In the genomic region with DNA sequence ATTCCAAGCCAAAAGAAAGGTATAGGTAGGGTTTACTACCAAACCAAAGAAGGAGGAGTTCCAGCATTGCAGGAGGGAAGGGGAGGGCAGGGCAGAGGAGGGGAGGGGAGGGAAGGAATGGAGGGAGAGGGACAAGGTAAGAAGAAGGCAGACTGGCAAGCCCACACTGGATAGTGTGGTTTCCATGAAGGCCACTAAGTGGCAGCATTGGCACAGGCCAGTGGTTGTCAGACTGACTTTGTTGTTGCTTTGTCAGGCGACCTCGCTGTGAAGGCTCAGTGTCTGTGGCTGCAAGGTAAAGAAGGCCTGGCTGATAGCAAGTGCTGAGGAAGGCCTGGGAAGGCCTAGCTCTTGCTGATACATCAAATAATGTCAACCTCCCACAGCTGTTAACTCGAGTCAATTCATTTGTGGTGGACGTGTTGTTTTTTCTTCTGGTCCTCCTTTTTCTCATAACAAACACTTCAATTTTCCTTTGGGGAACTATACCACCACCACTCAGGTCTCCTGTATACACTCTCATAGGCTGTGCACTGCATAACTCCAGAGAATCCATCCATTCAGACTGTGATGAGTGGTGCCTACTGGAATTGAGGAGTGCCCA, we compare ENCODE assay signal across 8 cellular contexts. TPM values are rescaled to one million over a fixed set of nuclear protein-coding genes. Genes with fewer than 3 reads are reported as not detected.
DNase-seq lines count a peak whose midpoint lies in the region; ATAC-seq and TF ChIP-seq lines count a peak whose summit lies in the region.

No MANE protein-coding gene starts in this region.

- H4K12ac ChIP-seq in trophoblast cell (ENCODE audit: low read depth, low read length), result no peak overlapping the region

- H3K36me3 Mint-ChIP-seq in activated T-cell treated with anti-CD3 and anti-CD28 coated beads, Interleukin-2, amount 50 U/mL, for 72 hours (ENCODE audit: insufficient read depth in 2 of 2), result no peaks in the 10 kb centered on the region

- H3K79me2 ChIP-seq in trophoblast cell (ENCODE audit: control insufficient read depth, insufficient read depth, low read length, poor library complexity), result no peaks in the 10 kb centered on the region

- no peak overlapping the region for H2BK120ac ChIP-seq in trophoblast cell (ENCODE audit: insufficient read depth, low read length, poor library complexity)

- no peaks in the 10 kb centered on the region for H3K79me1 ChIP-seq in trophoblast cell (ENCODE audit: low read length)

- no peak overlapping the region for H3K9ac ChIP-seq in trophoblast cell (ENCODE audit: low read length)

- H4K91ac ChIP-seq in trophoblast cell (ENCODE audit: low read depth, low read length), result no peak overlapping the region

- no peak overlapping the region for H3K14ac ChIP-seq in trophoblast cell (ENCODE audit: low read length)

- H3K27ac ChIP-seq in gastroesophageal sphincter (no peak overlapping the region), trophoblast cell (ENCODE audit: low read depth, low read length) (no peak overlapping the region)

- DNase-seq in Caki2 (ENCODE audit: low read depth), result peak; percentile 46
- peak; percentile 52 for DNase-seq in HT1080 (ENCODE audit: low read depth)
- peak; percentile 41 for DNase-seq in NOMO-1 treated with dmso at 0.1 percent for 144 hours (lab: John Stamatoyannopoulos, UW; ENCODE audit: unreplicated experiment)
- peak; percentile 52 to 64 for DNase-seq in activated T-cell treated with anti-CD3 and anti-CD28 coated beads, Interleukin-2, amount 50 U/mL, for 72 hours
- DNase-seq in trophoblast cell, result peak; percentile 70 to 80
- DNase-seq in 8988T, result no peak

- no peak overlapping the region for H3K4me3 Mint-ChIP-seq in activated T-cell treated with anti-CD3 and anti-CD28 coated beads, Interleukin-2, amount 50 U/mL, for 72 hours

- H3K27ac Mint-ChIP-seq in activated T-cell treated with anti-CD3 and anti-CD28 coated beads, Interleukin-2, amount 50 U/mL, for 72 hours, result no peak overlapping the region

- H3K9me3 Mint-ChIP-seq in activated T-cell treated with anti-CD3 and anti-CD28 coated beads, Interleukin-2, amount 50 U/mL, for 72 hours, result no peaks in the 10 kb centered on the region

- H4K8ac ChIP-seq in trophoblast cell (ENCODE audit: low read depth, low read length), result no peak overlapping the region

- no peak overlapping the region for H2AK5ac ChIP-seq in trophoblast cell (ENCODE audit: low read length)

- no peak overlapping the region for H3K4me2 ChIP-seq in trophoblast cell (ENCODE audit: low read length)

- TF ChIP-seq POLR2A in gastroesophageal sphincter (IDR thresholded peaks at IDR 0.05), result no peak

- H3K4ac ChIP-seq in trophoblast cell (ENCODE audit: low read depth, low read length), result no peak overlapping the region

- peak; percentile 77 to 83 for ATAC-seq in activated T-cell treated with anti-CD3 and anti-CD28 coated beads, Interleukin-2, amount 50 U/mL, for 72 hours (replicated peaks in 1 of 2)
- ATAC-seq in gastroesophageal sphincter (no peak), HG03565 (IDR thresholded peaks at IDR 0.05; ENCODE audit: unreplicated experiment) (no peak)

- H3K9me3 ChIP-seq in gastroesophageal sphincter (no peaks in the 10 kb centered on the region), trophoblast cell (ENCODE audit: insufficient read depth, low read depth, low read length) (no peaks in the 10 kb centered on the region)

- no peak overlapping the region for H3K18ac ChIP-seq in trophoblast cell (ENCODE audit: low read length)

- in situ Hi-C loops in Caki2 (cut with HindIII; ENCODE audit: low pct_unique_long_range_greater_than_20kb, low sequenced_read_pairs), result no loop called here

- H2AFZ ChIP-seq in trophoblast cell (ENCODE audit: insufficient read depth, low read length, poor library complexity), result no peak overlapping the region

- H3K27me3 Mint-ChIP-seq in activated T-cell treated with anti-CD3 and anti-CD28 coated beads, Interleukin-2, amount 50 U/mL, for 72 hours (ENCODE audit: low read depth), result peaks cover 48% of the 10 kb centered on the region

- no peaks in the 10 kb centered on the region for H3K36me3 ChIP-seq in gastroesophageal sphincter
- no peaks in the 10 kb centered on the region for H3K36me3 ChIP-seq in trophoblast cell (ENCODE audit: control insufficient read depth in 1 of 2, insufficient read depth in 2 of 2, low read length in 2 of 2)

- H2BK5ac ChIP-seq in trophoblast cell (ENCODE audit: low read depth, low read length, poor library complexity), result no peak overlapping the region

- no peaks in the 10 kb centered on the region for H3K4me1 Mint-ChIP-seq in activated T-cell treated with anti-CD3 and anti-CD28 coated beads, Interleukin-2, amount 50 U/mL, for 72 hours (ENCODE audit: low read depth)

- no peak overlapping the region for H2BK12ac ChIP-seq in trophoblast cell (ENCODE audit: low read length)

- H3K23ac ChIP-seq in trophoblast cell (ENCODE audit: low read length), result no peak overlapping the region

- no peak overlapping the region for H3K4me3 ChIP-seq in gastroesophageal sphincter
- no peak overlapping the region for H3K4me3 ChIP-seq in trophoblast cell (ENCODE audit: low read depth, low read length)

- TF ChIP-seq CTCF in gastroesophageal sphincter (IDR thresholded peaks at IDR 0.05), result peak; percentile 9 to 62 (median 24)

- WGBS in gastroesophageal sphincter (ENCODE audit: low coverage in 1 of 2), 2 donors, result 27 to 29% methylated on average over 2 to 4 of the region's 4 CpGs
- WGBS in trophoblast cell (ENCODE audit: extremely low coverage, insufficient coverage, insufficient read length), result no CpG with 5 or more reads among the region's 4 CpGs

- H3K4me1 ChIP-seq in gastroesophageal sphincter (no peaks in the 10 kb centered on the region), trophoblast cell (ENCODE audit: control insufficient read depth in 1 of 2, insufficient read depth in 2 of 2, low read length in 2 of 2) (no peaks in the 10 kb centered on the region)

- H3K27me3 ChIP-seq in gastroesophageal sphincter, result peaks cover 79% of the 10 kb centered on the region
- H3K27me3 ChIP-seq in trophoblast cell (ENCODE audit: insufficient read depth, low read length), result no peaks in the 10 kb centered on the region

- TF ChIP-seq EP300 in gastroesophageal sphincter (IDR thresholded peaks at IDR 0.05), result no peak

RNA-seq across cellular contexts. Expression of gene ZNF334, which starts 7.7 kb away (rescaled TPM):
- total RNA-seq in Caki2 (2014; rRNA removed; shearing (Covaris generic); ENCODE audit: low replicate concordance), result 0.24 TPM in 1 of 2 replicates, not detected in the other
- total RNA-seq in HT1080 (2014; rRNA removed; shearing (Covaris generic)), result not detected in 2 replicates
- not detected in 2 replicates for polyA plus RNA-seq in HT1080 (2015; cell fraction: cytosol; rRNA removed)
- not detected in 2 replicates for polyA plus RNA-seq in HT1080 (2015; cell fraction: nucleus; rRNA removed)
- 1 to 10 TPM; 1.1 to 1.5 TPM for total RNA-seq in activated T-cell treated with anti-CD3 and anti-CD28 coated beads, Interleukin-2, amount 50 U/mL, for 72 hours
- 1 to 10 TPM in 2 of 4 donors, under 1 TPM in 2; 0.54 to 6.5 (median 1.1) TPM for total RNA-seq in gastroesophageal sphincter
- polyA plus RNA-seq in trophoblast cell (2013), result 6.2 and 7.1 TPM in 2 replicates

RNA-seq across cellular contexts. Expression of gene OCSTAMP, which starts 29.4 kb away (rescaled TPM):
- not detected in 2 replicates for total RNA-seq in Caki2 (2014; rRNA removed; shearing (Covaris generic); ENCODE audit: low replicate concordance)
- total RNA-seq in HT1080 (2014; rRNA removed; shearing (Covaris generic)), result not detected in 2 replicates
- polyA plus RNA-seq in HT1080 (2015; cell fraction: cytosol; rRNA removed), result 0.06 TPM in 1 of 2 replicates, not detected in the other
- not detected in 2 replicates for polyA plus RNA-seq in HT1080 (2015; cell fraction: nucleus; rRNA removed)
- under 1 TPM in 1 of 2 donors, not detected in 1; 0.12 TPM for total RNA-seq in activated T-cell treated with anti-CD3 and anti-CD28 coated beads, Interleukin-2, amount 50 U/mL, for 72 hours
- not detected for total RNA-seq in gastroesophageal sphincter
- 0.03 and 0.04 TPM in 2 replicates for polyA plus RNA-seq in trophoblast cell (2013)

Comparison
In these comparisons a context has a peak if more than half of its experiments do, and no peak if none do; other contexts are left out.
1. ATAC-seq: peak in activated T-cell treated with anti-CD3 and anti-CD28 coated beads, Interleukin-2, amount 50 U/mL, for 72 hours (2 of 2); none in gastroesophageal sphincter (single experiment) and HG03565 (single experiment).